2 cellular contexts compared by ENCODE assay signal in genomic region chr11:73130181-73130580, GRCh38.
TF ChIP-seq lines count a peak whose summit lies in the region.

No MANE protein-coding gene starts in this region.

TF ChIP-seq in HepG2, 621 proteins besides CTCF, POLR2A, EP300 and RAD21:
- TF ChIP-seq ZNF121 (CRISPR knock-in tag; IDR thresholded peaks at IDR 0.05) = peak; percentile 50
- TF ChIP-seq NR2F1 (CRISPR knock-in tag; IDR thresholded peaks at IDR 0.05) = no peak
TF ChIP-seq in HepG2: peak in this region for 1.

TF ChIP-seq in K562, 482 proteins besides CTCF, POLR2A, EP300 and RAD21:
- TF ChIP-seq NBN (IDR thresholded peaks at IDR 0.05; ENCODE audit: low read depth) (no peak), ZNF121 (CRISPR knock-in tag; conservative IDR thresholded peaks at IDR 0.05) (peak; percentile 48)
TF ChIP-seq in K562: peak in this region for 1.
